Comparison of ENCODE assay signal across 8 cellular contexts in genomic region chr14:100246136-100246535, GRCh38. TPM values are rescaled to one million over a fixed set of nuclear protein-coding genes. Genes with fewer than 3 reads are reported as not detected.
DNase-seq lines count a peak whose midpoint lies in the region; ATAC-seq and TF ChIP-seq lines count a peak whose summit lies in the region.

No MANE protein-coding gene starts in this region.

- H3K27ac Mint-ChIP-seq in activated CD4-positive, alpha-beta T cell treated with anti-CD3 and anti-CD28 coated beads for 36 hours, result peak overlapping the region; percentile 84
- H3K27ac Mint-ChIP-seq in WTC11, result peak overlapping the region; percentile 77
- H3K27ac Mint-ChIP-seq in stimulated activated effector memory CD8-positive, alpha-beta T cell treated with anti-CD3 and anti-CD28 coated beads, Interleukin-12 subunit alpha, Interleukin-12 subunit beta, amount 100 ng/mL, for 72 hours, result peak overlapping the region; percentile 58

- no peak for DNase-seq in activated CD4-positive, alpha-beta T cell treated with anti-CD3 and anti-CD28 coated beads for 36 hours
- DNase-seq in activated CD4-positive, alpha-beta T cell treated with anti-CD3 and anti-CD28 coated beads for 4 hours, result no peak
- DNase-seq in WTC11 (ENCODE audit: low spot score) (no peak), left ventricle myocardium inferior (no peak), NCI-H446 (lab: John Stamatoyannopoulos, UW) (no peak), erythroblast (lab: John Stamatoyannopoulos, UW) (no peak), AG20443 (ENCODE audit: low spot score) (no peak)
- no peak for DNase-seq in stimulated activated effector memory CD8-positive, alpha-beta T cell treated with anti-CD3 and anti-CD28 coated beads, Interleukin-12 subunit alpha, Interleukin-12 subunit beta, amount 100 ng/mL, for 72 hours (ENCODE audit: low spot score in 2 of 2)

- CTCF ChIA-PET in activated CD4-positive, alpha-beta T cell treated with anti-CD3 and anti-CD28 coated beads for 36 hours (lab: Charles Lee), result interaction anchor here (0.8 to 1.5 kb wide), 7 partner anchors 12 to 138 kb away, joined by 3 to 11 read pairs (median 4); no protein-coding TSS in a partner anchor
- CTCF ChIA-PET in WTC11 (lab: Charles Lee), result interaction anchor here (0.6 to 3.0 kb wide), 30 partner anchors 10 to 271 kb away, joined by 3 to 28 read pairs (median 5); partner anchors contain the start of gene DEGS2

- no peak for TF ChIP-seq POLR2A in erythroblast (IDR thresholded peaks at IDR 0.05; ENCODE audit: low read length)

- peaks cover 74% of the 10 kb centered on the region for H3K4me1 Mint-ChIP-seq in activated CD4-positive, alpha-beta T cell treated with anti-CD3 and anti-CD28 coated beads for 36 hours
- H3K4me1 Mint-ChIP-seq in WTC11, result peaks cover 67% of the 10 kb centered on the region
- peaks cover 69% of the 10 kb centered on the region for H3K4me1 Mint-ChIP-seq in stimulated activated effector memory CD8-positive, alpha-beta T cell treated with anti-CD3 and anti-CD28 coated beads, Interleukin-12 subunit alpha, Interleukin-12 subunit beta, amount 100 ng/mL, for 72 hours

- H3K4me3 Mint-ChIP-seq in activated CD4-positive, alpha-beta T cell treated with anti-CD3 and anti-CD28 coated beads for 36 hours, result no peak overlapping the region
- H3K4me3 Mint-ChIP-seq in WTC11, result no peak overlapping the region
- H3K4me3 Mint-ChIP-seq in stimulated activated effector memory CD8-positive, alpha-beta T cell treated with anti-CD3 and anti-CD28 coated beads, Interleukin-12 subunit alpha, Interleukin-12 subunit beta, amount 100 ng/mL, for 72 hours, result peak overlapping the region; percentile 7

- H3K4me3 ChIP-seq in left ventricle myocardium inferior, result no peak overlapping the region

- ATAC-seq in activated CD4-positive, alpha-beta T cell treated with anti-CD3 and anti-CD28 coated beads for 36 hours, result no peak
- peak; percentile 13; the same call in 1 of the 2 replicates for ATAC-seq in WTC11
- no peak for ATAC-seq in stimulated activated effector memory CD8-positive, alpha-beta T cell treated with anti-CD3 and anti-CD28 coated beads, Interleukin-12 subunit alpha, Interleukin-12 subunit beta, amount 100 ng/mL, for 72 hours

- H3K27me3 ChIP-seq in left ventricle myocardium inferior (ENCODE audit: low read depth), result no peaks in the 10 kb centered on the region

- H3K4me1 ChIP-seq in left ventricle myocardium inferior, result peaks cover 92% of the 10 kb centered on the region

- intact Hi-C loops in activated CD4-positive, alpha-beta T cell treated with anti-CD3 and anti-CD28 coated beads for 36 hours (cut with DNase I, micrococcal nuclease), result no loop called here
- intact Hi-C loops in left ventricle myocardium inferior (cut with micrococcal nuclease), result no loop called here

- no peak for TF ChIP-seq CTCF in WTC11 (IDR thresholded peaks at IDR 0.05)
- no peak for TF ChIP-seq CTCF in left ventricle myocardium inferior (IDR thresholded peaks at IDR 0.05; ENCODE audit: borderline replicate concordance)

- H3K36me3 Mint-ChIP-seq in activated CD4-positive, alpha-beta T cell treated with anti-CD3 and anti-CD28 coated beads for 36 hours (ENCODE audit: low read depth), result peaks cover 37% of the 10 kb centered on the region
- H3K36me3 Mint-ChIP-seq in WTC11, result peaks cover 19% of the 10 kb centered on the region
- H3K36me3 Mint-ChIP-seq in stimulated activated effector memory CD8-positive, alpha-beta T cell treated with anti-CD3 and anti-CD28 coated beads, Interleukin-12 subunit alpha, Interleukin-12 subunit beta, amount 100 ng/mL, for 72 hours, result peaks cover 92% of the 10 kb centered on the region

- H3K36me3 ChIP-seq in left ventricle myocardium inferior, result no peaks in the 10 kb centered on the region

- H3K27ac ChIP-seq in left ventricle myocardium inferior (replicated peaks), result peak overlapping the region; percentile 28

- H3K27me3 Mint-ChIP-seq in activated CD4-positive, alpha-beta T cell treated with anti-CD3 and anti-CD28 coated beads for 36 hours, result no peaks in the 10 kb centered on the region
- H3K27me3 Mint-ChIP-seq in WTC11 (ENCODE audit: low read depth), result no peaks in the 10 kb centered on the region

- POLR2A ChIA-PET in activated CD4-positive, alpha-beta T cell treated with anti-CD3 and anti-CD28 coated beads for 36 hours (lab: Charles Lee), result interaction anchor here (1.0 kb wide), 1 partner anchor 23 kb away, joined by 3 read pairs; no protein-coding TSS in a partner anchor
- POLR2A ChIA-PET in WTC11 (lab: Charles Lee), result no interaction called here

- no peaks in the 10 kb centered on the region for H3K9me3 Mint-ChIP-seq in activated CD4-positive, alpha-beta T cell treated with anti-CD3 and anti-CD28 coated beads for 36 hours (ENCODE audit: low read depth)
- H3K9me3 Mint-ChIP-seq in WTC11, result no peaks in the 10 kb centered on the region
- no peaks in the 10 kb centered on the region for H3K9me3 Mint-ChIP-seq in stimulated activated effector memory CD8-positive, alpha-beta T cell treated with anti-CD3 and anti-CD28 coated beads, Interleukin-12 subunit alpha, Interleukin-12 subunit beta, amount 100 ng/mL, for 72 hours

- no peaks in the 10 kb centered on the region for H3K9me3 ChIP-seq in left ventricle myocardium inferior (replicated peaks)

TF ChIP-seq in WTC11, 78 proteins besides CTCF, POLR2A, EP300 and RAD21:
- no peak for TF ChIP-seq ZNF317 (CRISPR knock-in tag; IDR thresholded peaks at IDR 0.05; ENCODE audit: borderline replicate concordance, low read depth)
- TF ChIP-seq, protein P1, sequence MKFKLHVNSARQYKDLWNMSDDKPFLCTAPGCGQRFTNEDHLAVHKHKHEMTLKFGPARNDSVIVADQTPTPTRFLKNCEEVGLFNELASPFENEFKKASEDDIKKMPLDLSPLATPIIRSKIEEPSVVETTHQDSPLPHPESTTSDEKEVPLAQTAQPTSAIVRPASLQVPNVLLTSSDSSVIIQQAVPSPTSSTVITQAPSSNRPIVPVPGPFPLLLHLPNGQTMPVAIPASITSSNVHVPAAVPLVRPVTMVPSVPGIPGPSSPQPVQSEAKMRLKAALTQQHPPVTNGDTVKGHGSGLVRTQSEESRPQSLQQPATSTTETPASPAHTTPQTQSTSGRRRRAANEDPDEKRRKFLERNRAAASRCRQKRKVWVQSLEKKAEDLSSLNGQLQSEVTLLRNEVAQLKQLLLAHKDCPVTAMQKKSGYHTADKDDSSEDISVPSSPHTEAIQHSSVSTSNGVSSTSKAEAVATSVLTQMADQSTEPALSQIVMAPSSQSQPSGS (CRISPR knock-in tag; IDR thresholded peaks at IDR 0.05; ENCODE audit: borderline replicate concordance, low read depth), result no peak
- TF ChIP-seq MLX (CRISPR knock-in tag; IDR thresholded peaks at IDR 0.05), result no peak
- no peak for TF ChIP-seq GRHL2 (CRISPR knock-in tag; IDR thresholded peaks at IDR 0.05; ENCODE audit: insufficient replicate concordance, severe bottlenecking)
- no peak for TF ChIP-seq HMGXB4 (CRISPR knock-in tag; IDR thresholded peaks at IDR 0.05)
- TF ChIP-seq JAZF1 (CRISPR knock-in tag; IDR thresholded peaks at IDR 0.05), result no peak
- TF ChIP-seq ZNF423 (CRISPR knock-in tag; IDR thresholded peaks at IDR 0.05), result no peak
- no peak for TF ChIP-seq CREM (CRISPR knock-in tag; IDR thresholded peaks at IDR 0.05)
- no peak for TF ChIP-seq TEAD1 (CRISPR knock-in tag; IDR thresholded peaks at IDR 0.05)
- TF ChIP-seq FOXP1 (CRISPR knock-in tag; IDR thresholded peaks at IDR 0.05; ENCODE audit: borderline replicate concordance), result no peak
- no peak for TF ChIP-seq ZNF219 (CRISPR knock-in tag; IDR thresholded peaks at IDR 0.05; ENCODE audit: borderline replicate concordance)
- TF ChIP-seq, protein P2, sequence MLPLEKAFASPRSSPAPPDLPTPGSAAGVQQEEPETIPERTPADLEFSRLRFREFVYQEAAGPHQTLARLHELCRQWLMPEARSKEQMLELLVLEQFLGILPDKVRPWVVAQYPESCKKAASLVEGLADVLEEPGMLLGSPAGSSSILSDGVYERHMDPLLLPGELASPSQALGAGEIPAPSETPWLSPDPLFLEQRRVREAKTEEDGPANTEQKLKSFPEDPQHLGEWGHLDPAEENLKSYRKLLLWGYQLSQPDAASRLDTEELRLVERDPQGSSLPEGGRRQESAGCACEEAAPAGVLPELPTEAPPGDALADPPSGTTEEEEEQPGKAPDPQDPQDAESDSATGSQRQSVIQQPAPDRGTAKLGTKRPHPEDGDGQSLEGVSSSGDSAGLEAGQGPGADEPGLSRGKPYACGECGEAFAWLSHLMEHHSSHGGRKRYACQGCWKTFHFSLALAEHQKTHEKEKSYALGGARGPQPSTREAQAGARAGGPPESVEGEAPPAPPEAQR (CRISPR knock-in tag; IDR thresholded peaks at IDR 0.05), result no peak
TF ChIP-seq in WTC11: peak in this region for 0.

RNA-seq across cellular contexts. Expression of gene YY1, which starts 7.2 kb away (rescaled TPM):
- total RNA-seq in activated CD4-positive, alpha-beta T cell treated with anti-CD3 and anti-CD28 coated beads for 36 hours, result 100 to 1,000 TPM in 1 of 2 experiments, 10 to 100 TPM in 1; 99.7 to 104 TPM
- total RNA-seq in WTC11 (2021) (78.8 to 83.1 TPM (median 81.9 TPM) in 3 replicates), left ventricle myocardium inferior (44.7 TPM)
